ENCODE assay signal across 8 cellular contexts in genomic region chr17:75295220-75296158, GRCh38. TPM values are rescaled to one million over a fixed set of nuclear protein-coding genes. Genes with fewer than 3 reads are reported as not detected.
DNase-seq lines count a peak whose midpoint lies in the region; ATAC-seq and TF ChIP-seq lines count a peak whose summit lies in the region.

No MANE protein-coding gene starts in this region.

- H3K27ac Mint-ChIP-seq in CD8-positive, alpha-beta T cell = no peak overlapping the region

- no peak overlapping the region for H3K4me3 Mint-ChIP-seq in CD8-positive, alpha-beta T cell

- H3K27me3 Mint-ChIP-seq in CD8-positive, alpha-beta T cell (ENCODE audit: low read depth) = no peaks in the 10 kb centered on the region

- DNase-seq in GM12864 (ENCODE audit: low read depth) = peak; percentile 96
- no peak for DNase-seq in thoracic aorta (ENCODE audit: low spot score)
- DNase-seq in HuH-7.5 (ENCODE audit: low spot score) = no peak
- no peak for DNase-seq in EL
- no peak for DNase-seq in CD8-positive, alpha-beta T cell

- CTCF ChIA-PET in CD8-positive, alpha-beta T cell (lab: Charles Lee) = interaction anchor here (1.8 kb wide), 1 partner anchor 25 kb away, joined by 5 read pairs; the partner anchor contains the start of gene MIF4GD

- H3K9me3 ChIP-seq in thoracic aorta = no peaks in the 10 kb centered on the region
- H3K9me3 ChIP-seq in CD8-positive, alpha-beta T cell (ENCODE audit: low read length) = no peaks in the 10 kb centered on the region

- TF ChIP-seq CTCF in GM12864 (IDR thresholded peaks at IDR 0.05; ENCODE audit: low read depth, low read length, missing control alignments) (no peak), thoracic aorta (IDR thresholded peaks at IDR 0.05) (no peak)
- TF ChIP-seq CTCF in CD8-positive, alpha-beta T cell (IDR thresholded peaks at IDR 0.05) = no peak

- POLR2A ChIA-PET in CD8-positive, alpha-beta T cell (lab: Charles Lee) = interaction anchor here (0.8 kb wide), 1 partner anchor 34 kb away, joined by 3 read pairs; the partner anchor contains the start of genes GGA3 and MRPS7

- no peaks in the 10 kb centered on the region for H3K27me3 ChIP-seq in thoracic aorta (replicated peaks; ENCODE audit: insufficient read depth)
- no peaks in the 10 kb centered on the region for H3K27me3 ChIP-seq in CD8-positive, alpha-beta T cell (ENCODE audit: insufficient read depth, low read length)

- H3K4me1 Mint-ChIP-seq in CD8-positive, alpha-beta T cell (ENCODE audit: low read depth) = peaks cover 2% of the 10 kb centered on the region

- H3K4me3 ChIP-seq in GM12864 (ENCODE audit: low read depth, low read length) (peak overlapping the region; percentile 30), thoracic aorta (no peak overlapping the region)
- no peak overlapping the region for H3K4me3 ChIP-seq in CD8-positive, alpha-beta T cell (ENCODE audit: low read depth, low read length)

- no peaks in the 10 kb centered on the region for H3K36me3 ChIP-seq in thoracic aorta
- H3K36me3 ChIP-seq in CD8-positive, alpha-beta T cell (ENCODE audit: insufficient read depth, low read length) = no peaks in the 10 kb centered on the region

- ATAC-seq in GM19468 (IDR thresholded peaks at IDR 0.05; ENCODE audit: extremely low read depth, unreplicated experiment) (peak; percentile 27), HG03521 (IDR thresholded peaks at IDR 0.05; ENCODE audit: unreplicated experiment) (peak; percentile 58), thoracic aorta (ENCODE audit: insufficient number of reproducible peaks, low FRiP score, low read depth) (no peak)
- no peak for ATAC-seq in CD8-positive, alpha-beta T cell

- intact Hi-C loops in CD8-positive, alpha-beta T cell (cut with DNase I, micrococcal nuclease) = no loop called here

- H3K27ac ChIP-seq in cingulate gyrus (ENCODE audit: low read depth, low read length) (peak overlapping the region; percentile 47), thoracic aorta (peak overlapping the region; percentile 13 to 53)
- no peak overlapping the region for H3K27ac ChIP-seq in CD8-positive, alpha-beta T cell (ENCODE audit: low read depth, low read length)

- no peaks in the 10 kb centered on the region for H3K36me3 Mint-ChIP-seq in CD8-positive, alpha-beta T cell

- no peaks in the 10 kb centered on the region for H3K4me1 ChIP-seq in thoracic aorta (ENCODE audit: control insufficient read depth in 1 of 2, low read depth in 2 of 2)
- H3K4me1 ChIP-seq in CD8-positive, alpha-beta T cell (ENCODE audit: insufficient read depth, low read length) = peaks cover 4% of the 10 kb centered on the region

- H3K9me3 Mint-ChIP-seq in CD8-positive, alpha-beta T cell = no peaks in the 10 kb centered on the region

RNA-seq across cellular contexts. Expression of gene SLC25A19, which starts 6.3 kb away (rescaled TPM):
- total RNA-seq in thoracic aorta = 10 to 100 TPM in 1 of 2 donors, 1 to 10 TPM in 1; 6.1 to 12.6 TPM
- 10 to 100 TPM; 14.4 to 14.8 TPM for total RNA-seq in CD8-positive, alpha-beta T cell

RNA-seq across cellular contexts. Expression of gene MIF4GD, which starts 24.5 kb away (rescaled TPM):
- 10 to 100 TPM; 32.5 to 70.1 TPM for total RNA-seq in thoracic aorta
- total RNA-seq in CD8-positive, alpha-beta T cell = 10 to 100 TPM; 30.9 to 32.7 TPM

RNA-seq across cellular contexts. Expression of gene MRPS7, which starts 33.8 kb away (rescaled TPM):
- 10 to 100 TPM; 29.0 to 33.2 TPM for total RNA-seq in thoracic aorta
- total RNA-seq in CD8-positive, alpha-beta T cell = 10 to 100 TPM; 42.0 to 43.9 TPM

RNA-seq across cellular contexts. Expression of gene GGA3, which starts 34.1 kb away (rescaled TPM):
- 10 to 100 TPM; 33.3 to 41.9 TPM for total RNA-seq in thoracic aorta
- total RNA-seq in CD8-positive, alpha-beta T cell = 100 to 1,000 TPM; 103 to 107 TPM

Comparison
In these comparisons a context has a peak if more than half of its experiments do, and no peak if none do; other contexts are left out.
1. ATAC-seq: peak in GM19468 (single experiment) and HG03521 (single experiment); none in thoracic aorta (single experiment) and CD8-positive, alpha-beta T cell (single experiment).